Comparison of ENCODE assay signal across 9 cellular contexts in the genomic region with DNA sequence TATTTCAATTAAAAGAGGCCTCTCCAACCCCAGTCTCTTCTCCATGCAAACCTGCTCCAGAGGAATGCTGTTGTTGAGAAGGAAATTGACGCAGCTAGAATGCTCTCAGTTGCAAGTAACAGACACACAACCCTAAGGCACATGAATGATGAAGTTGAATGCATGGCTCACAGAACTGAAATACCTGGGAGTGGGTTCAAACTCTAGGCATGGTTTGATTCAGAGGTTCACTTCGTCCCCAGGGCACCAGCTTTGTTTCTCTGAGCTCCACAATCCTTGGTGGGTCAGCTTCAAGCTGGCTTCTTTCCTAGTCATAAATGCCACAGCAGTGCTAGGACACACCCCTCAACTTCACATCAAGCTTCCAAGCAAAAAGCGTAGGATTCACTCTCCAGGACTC. TPM values are rescaled to one million over a fixed set of nuclear protein-coding genes. Genes with fewer than 3 reads are reported as not detected.
"Had no signal": no experiment of that assay in that cellular context is flagged by ENCODE, and none has a peak within 500 bp of the region (broad histone marks: within the 10 kb centered on the region; RNA-seq: fewer than 3 reads in every experiment).

No MANE protein-coding gene starts in this region.

- ATAC-seq: GM23338 had no signal

- H3K4me2 ChIP-seq: GM23338 had no signal

- H3K27ac ChIP-seq: HL-60 had no signal

- FAIRE-seq: H1, H54 had no signal

- DNase-seq: H9, HCEC 1CT, IMR-90, KBM-7 had no signal

- H3K4me3 ChIP-seq: GM23338 had no signal

- H2AFZ ChIP-seq: GM23338 had no signal

RNA-seq across cellular contexts. Expression of gene ACTL7B, which starts 4.6 kb away (rescaled TPM):
- total RNA-seq: GM23338, H1, HT1080, IMR-90 had no signal
- polyA plus RNA-seq: GM23338, H1, IMR-90 had no signal

RNA-seq across cellular contexts. Expression of gene ACTL7A, which starts 10.9 kb away (rescaled TPM):
- total RNA-seq: GM23338, H1, H9, HT1080, IMR-90 had no signal
- polyA plus RNA-seq: GM23338, H1, IMR-90 had no signal
